8 cellular contexts compared by ENCODE assay signal in the genomic region with DNA sequence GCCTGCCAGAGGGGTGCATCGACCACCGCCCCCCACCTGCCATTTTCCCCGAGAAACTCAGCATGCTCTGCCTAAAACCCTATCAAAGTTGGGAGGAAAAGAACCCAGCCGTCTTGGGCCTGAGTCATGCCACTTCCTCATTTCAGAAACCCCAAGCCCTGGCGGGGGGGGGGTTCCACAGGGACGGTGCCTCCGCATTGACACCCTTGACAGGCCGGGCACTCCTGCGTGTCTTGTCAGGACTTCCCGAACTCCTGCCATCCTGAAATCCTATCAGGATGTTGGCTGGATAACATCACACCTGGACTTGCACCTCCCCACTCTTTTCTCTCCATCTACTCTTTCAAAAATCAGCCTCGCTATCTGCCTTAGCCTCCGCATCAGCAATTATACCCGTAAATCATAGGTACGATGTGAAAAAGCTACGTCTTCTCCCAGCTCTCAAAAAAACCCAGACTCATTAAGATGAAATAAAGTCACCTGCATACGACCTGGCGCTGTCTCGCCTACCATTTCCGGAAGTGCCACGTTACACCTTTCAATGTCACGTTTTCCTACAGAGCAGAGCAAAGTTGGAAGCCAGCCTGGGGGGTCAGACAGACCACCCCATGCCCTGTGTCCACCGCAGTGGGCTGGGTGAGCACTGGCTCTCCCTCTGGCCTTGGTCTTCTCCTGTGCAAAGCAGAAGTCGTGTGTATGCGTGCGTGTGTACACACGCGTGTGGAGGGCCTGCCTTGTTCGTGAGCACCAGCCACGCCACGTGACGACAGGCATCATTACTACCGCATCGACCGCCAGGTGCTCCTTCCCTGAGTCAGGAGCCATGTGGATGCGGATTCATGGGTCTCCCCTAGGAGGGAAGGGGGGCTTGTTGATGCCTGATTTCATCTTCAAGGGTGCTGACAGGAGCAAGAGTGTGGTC.
DNase-seq lines count a peak whose midpoint lies in the region; ATAC-seq and TF ChIP-seq lines count a peak whose summit lies in the region.

No MANE protein-coding gene starts in this region.

- no peaks in the 10 kb centered on the region for H3K23me2 ChIP-seq in H9 (ENCODE audit: insufficient read length, low read depth, low read length, poor library complexity, severe bottlenecking)

- H3K27me3 ChIP-seq in H9 (ENCODE audit: insufficient read depth, low read length): no peaks in the 10 kb centered on the region
- no peaks in the 10 kb centered on the region for H3K27me3 ChIP-seq in OCI-LY1 (ENCODE audit: insufficient read depth, low read length)
- no peaks in the 10 kb centered on the region for H3K27me3 ChIP-seq in skeletal muscle tissue (ENCODE audit: control insufficient read depth in 3 of 3, insufficient read depth in 3 of 3, low read length in 3 of 3)

- no peak overlapping the region for H3T11ph ChIP-seq in H9 (ENCODE audit: low read length)

- no peak overlapping the region for H3K23ac ChIP-seq in H9 (ENCODE audit: insufficient read length, low read depth, low read length)

- no peak overlapping the region for H3K18ac ChIP-seq in H9 (ENCODE audit: insufficient read length, low read depth, low read length)

- no peak overlapping the region for H4K5ac ChIP-seq in H9 (ENCODE audit: insufficient read length, low read depth, low read length)

- DNase-seq in Daoy (ENCODE audit: low read depth): peak; percentile 86
- DNase-seq in H9: no peak
- DNase-seq in activated T-cell treated with anti-CD3 and anti-CD28 coated beads, Interleukin-2, amount 50 U/mL, for 72 hours: peak; percentile 52 to 58
- DNase-seq in glutamatergic neuron: no peak
- no peak for DNase-seq in NCI-H1105 (lab: John Stamatoyannopoulos, UW)
- no peak for DNase-seq in NCI-H2029 (lab: John Stamatoyannopoulos, UW)

- no peaks in the 10 kb centered on the region for H3K79me1 ChIP-seq in H9 (ENCODE audit: insufficient read depth, low read depth, low read length, poor library complexity, severe bottlenecking)

- 100% methylated on average over 3 of the region's 35 CpGs for WGBS in H9 (ENCODE audit: extremely low coverage, insufficient read length, low lambda C conversion rate)

- no peak overlapping the region for H2AFZ ChIP-seq in H9 (ENCODE audit: low read length)
- no peak overlapping the region for H2AFZ ChIP-seq in OCI-LY1 (ENCODE audit: low read length)

- H4K8ac ChIP-seq in H9 (replicated peaks; ENCODE audit: insufficient read length, low read depth, low read length): no peak overlapping the region

- H3K9me3 ChIP-seq in H9 (ENCODE audit: control insufficient read depth, low read depth, low read length): no peaks in the 10 kb centered on the region
- no peaks in the 10 kb centered on the region for H3K9me3 ChIP-seq in OCI-LY1 (ENCODE audit: low read length)
- no peaks in the 10 kb centered on the region for H3K9me3 ChIP-seq in skeletal muscle tissue (ENCODE audit: control insufficient read depth in 3 of 3, low read length in 3 of 3)

- H3K4ac ChIP-seq in H9 (ENCODE audit: low read depth, low read length): no peak overlapping the region

- no peak overlapping the region for H3K9ac ChIP-seq in H9 (ENCODE audit: extremely low read depth, insufficient read length, low read length)
- peak overlapping the region; percentile 63 for H3K9ac ChIP-seq in OCI-LY1 (ENCODE audit: low read length)
- H3K9ac ChIP-seq in skeletal muscle tissue (ENCODE audit: low read depth in 1 of 3, low read length in 3 of 3): peak overlapping the region in 1 of 3 donors; percentile 77

- H3K4me1 ChIP-seq in H9 (ENCODE audit: insufficient read depth, low read length) (no peaks in the 10 kb centered on the region), OCI-LY1 (ENCODE audit: insufficient read depth, low read length, severe bottlenecking) (peaks cover 64% of the 10 kb centered on the region), skeletal muscle tissue (ENCODE audit: control insufficient read depth in 3 of 3, insufficient read depth in 3 of 3, low read length in 3 of 3) (peaks cover 73 to 87% (median 74%) of the 10 kb centered on the region in 3 donors)

- no peak overlapping the region for H2BK5ac ChIP-seq in H9 (ENCODE audit: insufficient read length, low read length)

- H3K36me3 Mint-ChIP-seq in H9 (ENCODE audit: insufficient read depth in 1 of 3, low read depth in 3 of 3) (peaks cover 7 to 42% (median 19%) of the 10 kb centered on the region in 3 experiments; a peak in 6 of 7 replicates), glutamatergic neuron (ENCODE audit: unreplicated experiment) (peaks cover 5% of the 10 kb centered on the region)
- H3K36me3 Mint-ChIP-seq in activated T-cell treated with anti-CD3 and anti-CD28 coated beads, Interleukin-2, amount 50 U/mL, for 72 hours (ENCODE audit: insufficient read depth in 2 of 2): peaks cover 1% of the 10 kb centered on the region in 2 donors

- H2BK12ac ChIP-seq in H9 (ENCODE audit: insufficient read length, low read depth, low read length): no peak overlapping the region

- H4K91ac ChIP-seq in H9 (ENCODE audit: insufficient read length, low read depth, low read length): no peak overlapping the region

- H3K4me3 Mint-ChIP-seq in H9 (no peak overlapping the region), glutamatergic neuron (ENCODE audit: unreplicated experiment) (peak overlapping the region; percentile 25)
- peak overlapping the region; percentile 64 to 71 for H3K4me3 Mint-ChIP-seq in activated T-cell treated with anti-CD3 and anti-CD28 coated beads, Interleukin-2, amount 50 U/mL, for 72 hours

- no peak overlapping the region for H2BK20ac ChIP-seq in H9 (ENCODE audit: low read depth, low read length, poor library complexity, severe bottlenecking)

- H2AK5ac ChIP-seq in H9 (ENCODE audit: insufficient read length, low read length): no peak overlapping the region

- no peak overlapping the region for H3K4me2 ChIP-seq in H9 (ENCODE audit: insufficient read depth, insufficient read length, low read length)
- peak overlapping the region; percentile 53 for H3K4me2 ChIP-seq in OCI-LY1 (ENCODE audit: low read length)

- TF ChIP-seq CTCF in H9 (conservative IDR thresholded peaks at IDR 0.05) (no peak), OCI-LY1 (IDR thresholded peaks at IDR 0.05; ENCODE audit: low read length) (no peak), glutamatergic neuron (IDR thresholded peaks at IDR 0.05; ENCODE audit: partially characterized antibody, unreplicated experiment) (no peak)

- H3K9me2 ChIP-seq in OCI-LY1 (ENCODE audit: low read depth, low read length): no peaks in the 10 kb centered on the region

- H3K27ac Mint-ChIP-seq in H9: peak overlapping the region in 2 of 3 experiments; percentile 83 to 91; a peak in 5 of 7 replicates
- H3K27ac Mint-ChIP-seq in activated T-cell treated with anti-CD3 and anti-CD28 coated beads, Interleukin-2, amount 50 U/mL, for 72 hours: peak overlapping the region; percentile 75
- H3K27ac Mint-ChIP-seq in glutamatergic neuron (ENCODE audit: unreplicated experiment): peak overlapping the region; percentile 28

- ATAC-seq in activated T-cell treated with anti-CD3 and anti-CD28 coated beads, Interleukin-2, amount 50 U/mL, for 72 hours (replicated peaks in 1 of 2): peak; percentile 41 to 46

- no peak overlapping the region for H3K27ac ChIP-seq in H9 (ENCODE audit: insufficient read length, low read depth, low read length)
- H3K27ac ChIP-seq in OCI-LY1 (ENCODE audit: low read depth, low read length, poor library complexity, severe bottlenecking): peak overlapping the region; percentile 97
- H3K27ac ChIP-seq in skeletal muscle tissue (ENCODE audit: low read depth, low read length): peak overlapping the region; percentile 98

- H3F3A ChIP-seq in OCI-LY1 (ENCODE audit: insufficient read depth, low read length): peaks cover 7% of the 10 kb centered on the region; the same call in 1 of the 2 replicates

- H3K14ac ChIP-seq in H9 (ENCODE audit: insufficient read depth, low read length): no peak overlapping the region

- H3K4me3 ChIP-seq in OCI-LY1 (ENCODE audit: low read depth, low read length, poor library complexity, severe bottlenecking) (peak overlapping the region; percentile 36), skeletal muscle tissue (ENCODE audit: low read length in 3 of 3) (peak overlapping the region in 1 of 3 donors; percentile 9)

- H2BK120ac ChIP-seq in H9 (ENCODE audit: low read depth, low read length, poor library complexity, severe bottlenecking): no peak overlapping the region

- H3K9me3 Mint-ChIP-seq in H9: no peaks in the 10 kb centered on the region
- H3K9me3 Mint-ChIP-seq in activated T-cell treated with anti-CD3 and anti-CD28 coated beads, Interleukin-2, amount 50 U/mL, for 72 hours: no peaks in the 10 kb centered on the region
- peaks cover 23% of the 10 kb centered on the region for H3K9me3 Mint-ChIP-seq in glutamatergic neuron (ENCODE audit: unreplicated experiment)

- H2BK15ac ChIP-seq in H9 (ENCODE audit: low read depth, low read length): no peak overlapping the region

- H3K4me1 Mint-ChIP-seq in H9 (peaks cover 23 to 39% of the 10 kb centered on the region in 2 experiments), glutamatergic neuron (ENCODE audit: low read depth, unreplicated experiment) (peaks cover 35% of the 10 kb centered on the region)
- peaks cover 38% of the 10 kb centered on the region for H3K4me1 Mint-ChIP-seq in activated T-cell treated with anti-CD3 and anti-CD28 coated beads, Interleukin-2, amount 50 U/mL, for 72 hours (ENCODE audit: low read depth)

- H4K20me1 ChIP-seq in H9 (ENCODE audit: control insufficient read depth, insufficient read depth, insufficient read length): no peaks in the 10 kb centered on the region
- H4K20me1 ChIP-seq in OCI-LY1 (ENCODE audit: insufficient read depth, low read length): no peaks in the 10 kb centered on the region

- H3K27me3 Mint-ChIP-seq in H9 (ENCODE audit: low read depth) (no peaks in the 10 kb centered on the region; the same call in 1 of the 2 replicates), glutamatergic neuron (ENCODE audit: unreplicated experiment) (peaks cover 27% of the 10 kb centered on the region)
- no peaks in the 10 kb centered on the region for H3K27me3 Mint-ChIP-seq in activated T-cell treated with anti-CD3 and anti-CD28 coated beads, Interleukin-2, amount 50 U/mL, for 72 hours (ENCODE audit: low read depth)

- H3K36me3 ChIP-seq in OCI-LY1 (ENCODE audit: insufficient read depth, low read length) (no peaks in the 10 kb centered on the region), skeletal muscle tissue (ENCODE audit: control insufficient read depth in 3 of 3, insufficient read depth in 3 of 3, low read length in 3 of 3) (peaks cover 5 to 16% (median 10%) of the 10 kb centered on the region in 3 donors)

- no peak overlapping the region for H3K56ac ChIP-seq in H9 (ENCODE audit: insufficient read length, low read depth, low read length)

- H3K79me2 ChIP-seq in H9 (ENCODE audit: insufficient read depth, low read length): no peaks in the 10 kb centered on the region
- H3K79me2 ChIP-seq in OCI-LY1 (ENCODE audit: insufficient read depth, low read length): no peaks in the 10 kb centered on the region

Comparison
In these comparisons a context has a peak if more than half of its experiments do, and no peak if none do; other contexts are left out.
1. DNase-seq: peak in Daoy (single experiment) and activated T-cell treated with anti-CD3 and anti-CD28 coated beads, Interleukin-2, amount 50 U/mL, for 72 hours (2 of 2); none in H9 (single experiment), glutamatergic neuron (single experiment), NCI-H1105 (single experiment) and NCI-H2029 (single experiment).
2. H3K27ac Mint-ChIP-seq: peak in every context shown above with its lines; median percentile 87 in H9; 75 in activated T-cell treated with anti-CD3 and anti-CD28 coated beads, Interleukin-2, amount 50 U/mL, for 72 hours; 28 in glutamatergic neuron.
3. H3K4me3 Mint-ChIP-seq: peak in activated T-cell treated with anti-CD3 and anti-CD28 coated beads, Interleukin-2, amount 50 U/mL, for 72 hours (2 of 2) and glutamatergic neuron (single experiment); none in H9 (0 of 2).